ENCODE assay signal across 8 cellular contexts in the genomic region with DNA sequence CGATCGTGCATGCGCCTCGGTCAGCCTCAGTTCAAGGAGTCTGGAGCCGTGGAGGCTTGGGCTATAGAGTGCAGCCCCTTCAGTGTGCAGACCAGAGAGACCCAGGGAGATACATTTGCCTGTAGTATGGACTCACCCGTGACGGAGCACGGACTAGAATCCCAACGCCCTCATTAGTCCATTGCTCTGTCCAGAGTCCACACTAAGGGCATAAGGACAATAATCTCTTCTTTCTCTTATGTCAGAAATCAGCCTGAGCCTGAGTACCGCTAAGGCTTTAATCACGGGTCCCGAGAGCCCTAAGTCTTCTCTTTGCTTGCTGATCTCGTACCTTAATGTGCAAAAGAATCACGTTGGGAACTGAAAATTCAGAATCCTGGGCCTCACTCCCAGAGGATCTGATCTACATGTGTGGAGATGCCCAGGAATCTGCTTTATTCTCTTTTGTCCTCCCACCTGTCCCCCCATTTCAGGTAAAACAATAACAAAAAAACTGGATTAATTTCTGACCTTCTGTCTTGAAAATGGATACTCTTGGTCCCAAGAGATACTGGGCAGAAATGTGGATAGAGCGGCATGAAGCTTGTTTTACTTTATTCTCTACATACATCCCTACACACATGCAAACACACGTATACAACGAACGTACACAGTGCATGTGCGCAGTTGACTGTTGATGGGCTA.
DNase-seq lines count a peak whose midpoint lies in the region; ATAC-seq lines count a peak whose summit lies in the region.

No MANE protein-coding gene starts in this region.

- H3K36me3 ChIP-seq in mucosa of rectum (ENCODE audit: control insufficient read depth in 2 of 2, insufficient read depth in 2 of 2, low read length in 2 of 2): peaks cover 10 to 11% of the 10 kb centered on the region in 2 donors

- H3K9me3 Mint-ChIP-seq in activated naive CD4-positive, alpha-beta T cell treated with anti-CD3 and anti-CD28 coated beads, Interleukin-2, amount 10 ng/mL, durations not matched to agents 7 days and 5 days: no peaks in the 10 kb centered on the region
- no peaks in the 10 kb centered on the region for H3K9me3 Mint-ChIP-seq in effector memory CD8-positive, alpha-beta T cell

- peak overlapping the region; percentile 79 to 85 for H3K4me3 ChIP-seq in mucosa of rectum (ENCODE audit: low read length in 2 of 2)

- H3K27me3 Mint-ChIP-seq in activated naive CD4-positive, alpha-beta T cell treated with anti-CD3 and anti-CD28 coated beads, Interleukin-2, amount 10 ng/mL, durations not matched to agents 7 days and 5 days: peaks cover 4% of the 10 kb centered on the region
- H3K27me3 Mint-ChIP-seq in effector memory CD8-positive, alpha-beta T cell: no peaks in the 10 kb centered on the region

- no peaks in the 10 kb centered on the region for H3K27me3 ChIP-seq in mucosa of rectum (ENCODE audit: control insufficient read depth in 2 of 2, insufficient read depth in 2 of 2, low read length in 2 of 2)

- H3K27ac Mint-ChIP-seq in activated naive CD4-positive, alpha-beta T cell treated with anti-CD3 and anti-CD28 coated beads, Interleukin-2, amount 10 ng/mL, durations not matched to agents 7 days and 5 days: no peak overlapping the region
- peak overlapping the region; percentile 97 to 98 for H3K27ac Mint-ChIP-seq in effector memory CD8-positive, alpha-beta T cell

- peaks cover 21% of the 10 kb centered on the region for H3K4me1 Mint-ChIP-seq in activated naive CD4-positive, alpha-beta T cell treated with anti-CD3 and anti-CD28 coated beads, Interleukin-2, amount 10 ng/mL, durations not matched to agents 7 days and 5 days
- peaks cover 12 to 15% of the 10 kb centered on the region in 2 donors for H3K4me1 Mint-ChIP-seq in effector memory CD8-positive, alpha-beta T cell (ENCODE audit: low read depth in 2 of 2)

- no peak for DNase-seq in activated naive CD4-positive, alpha-beta T cell treated with anti-CD3 and anti-CD28 coated beads, Interleukin-2, amount 10 ng/mL, durations not matched to agents 7 days and 5 days
- DNase-seq in activated naive CD4-positive, alpha-beta T cell (lab: John Stamatoyannopoulos, UW): no peak
- DNase-seq in OCI-M1 (lab: John Stamatoyannopoulos, UW) (peak; percentile 70), Ammon's horn (ENCODE audit: low spot score) (no peak), foreskin melanocyte (no peak)
- DNase-seq in effector memory CD8-positive, alpha-beta T cell: no peak

- H3K4me3 Mint-ChIP-seq in activated naive CD4-positive, alpha-beta T cell treated with anti-CD3 and anti-CD28 coated beads, Interleukin-2, amount 10 ng/mL, durations not matched to agents 7 days and 5 days: peak overlapping the region; percentile 80
- H3K4me3 Mint-ChIP-seq in effector memory CD8-positive, alpha-beta T cell: peak overlapping the region; percentile 87 to 89

- H3K4me1 ChIP-seq in mucosa of rectum (ENCODE audit: control insufficient read depth in 2 of 2, insufficient read depth in 2 of 2, low read length in 2 of 2): peaks cover 7 to 12% of the 10 kb centered on the region in 2 donors

- peaks cover 9% of the 10 kb centered on the region for H3K36me3 Mint-ChIP-seq in activated naive CD4-positive, alpha-beta T cell treated with anti-CD3 and anti-CD28 coated beads, Interleukin-2, amount 10 ng/mL, durations not matched to agents 7 days and 5 days
- peaks cover 8% of the 10 kb centered on the region for H3K36me3 Mint-ChIP-seq in effector memory CD8-positive, alpha-beta T cell (ENCODE audit: insufficient read depth)

- peak overlapping the region; percentile 81 to 86 for H3K9ac ChIP-seq in mucosa of rectum (ENCODE audit: low read depth in 1 of 2, low read length in 2 of 2)

- no peaks in the 10 kb centered on the region for H3K9me3 ChIP-seq in mucosa of rectum (ENCODE audit: control insufficient read depth in 2 of 2, low read length in 2 of 2)

- ATAC-seq in HG02884 (IDR thresholded peaks at IDR 0.05; ENCODE audit: unreplicated experiment): peak; percentile 21
- ATAC-seq in effector memory CD8-positive, alpha-beta T cell (replicated peaks): peak; percentile 15

- CTCF ChIA-PET in activated naive CD4-positive, alpha-beta T cell treated with anti-CD3 and anti-CD28 coated beads, Interleukin-2, amount 10 ng/mL, durations not matched to agents 7 days and 5 days (lab: Charles Lee): interaction anchor here (0.6 to 2.1 kb wide), 3 partner anchors 117 to 354 kb away, joined by 3 to 4 read pairs (median 4); a partner anchor contains a TSS

- H3K27ac ChIP-seq in mucosa of rectum (ENCODE audit: low read depth in 2 of 2, low read length in 2 of 2): peak overlapping the region; percentile 94 to 98
